Comparison of ENCODE assay signal across 15 cellular contexts in the genomic region with DNA sequence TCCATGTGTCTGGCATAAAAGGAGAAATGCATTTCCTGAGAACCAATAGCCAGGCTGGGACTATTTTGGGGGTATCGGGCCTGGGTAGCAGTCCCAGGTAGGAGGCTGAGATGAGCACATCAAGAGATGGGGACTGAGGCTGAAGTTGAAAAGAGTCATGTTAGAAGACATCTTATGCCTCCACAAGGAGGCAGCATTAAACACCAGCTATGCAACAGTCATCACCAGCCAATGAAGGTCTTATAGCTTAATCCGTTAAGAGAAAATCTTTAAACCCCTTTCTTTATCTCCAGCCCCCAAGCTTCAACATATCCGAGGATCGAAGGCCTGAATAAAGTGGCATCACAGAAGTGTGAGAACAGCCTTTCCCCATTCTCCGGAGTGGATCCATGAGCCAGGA.
DNase-seq lines count a peak whose midpoint lies in the region; ATAC-seq and TF ChIP-seq lines count a peak whose summit lies in the region.
"Had no signal": no experiment of that assay in that cellular context is flagged by ENCODE, and none has a peak within 500 bp of the region (broad histone marks: within the 10 kb centered on the region; RNA-seq: fewer than 3 reads in every experiment).

No MANE protein-coding gene starts in this region.

- H3K4me1 Mint-ChIP-seq in chondrocyte (ENCODE audit: low read depth): no peaks in the 10 kb centered on the region

- no peak overlapping the region for H2BK15ac ChIP-seq in mesenchymal stem cell (ENCODE audit: low read depth, poor library complexity, severe bottlenecking)

- no peak overlapping the region for H4K8ac ChIP-seq in mesenchymal stem cell (ENCODE audit: low read length)

- H3K27me3 Mint-ChIP-seq in chondrocyte (ENCODE audit: low read depth): no peaks in the 10 kb centered on the region
- H3K27me3 Mint-ChIP-seq: CD4-positive, alpha-beta T cell had no signal

- DNase-seq in GM03348 (ENCODE audit: low spot score): peak; percentile 5
- DNase-seq in NAMALWA (ENCODE audit: low spot score): peak; percentile 5
- no peak for DNase-seq in chondrocyte (ENCODE audit: low spot score)
- DNase-seq in mesenchymal stem cell: peak; percentile 11
- DNase-seq in NCI-H510A treated with DMSO at 0.1 percent for 48 hours (lab: John Stamatoyannopoulos, UW): no peak
- DNase-seq in NCI-H128 (lab: John Stamatoyannopoulos, UW; ENCODE audit: unreplicated experiment): no peak
- DNase-seq: activated T-cell treated with anti-CD3 and anti-CD28 coated beads, Interleukin-2, amount 50 U/mL, for 72 hours; CD4-positive, alpha-beta T cell; GDM1; hippocampal formation; left lung; NCI-H2081; spleen; stimulated activated naive CD8-positive, alpha-beta T cell treated with anti-CD3 and anti-CD28 coated beads, Interleukin-15, Interleukin-2, amounts not matched to agents 100 U/mL and 50 U/mL, for 24 hours had no signal

- H2BK12ac ChIP-seq in mesenchymal stem cell (ENCODE audit: low read length in 2 of 2): no peak overlapping the region

- H3K9me3 Mint-ChIP-seq in chondrocyte (ENCODE audit: low read depth): peaks cover 6% of the 10 kb centered on the region

- no peak overlapping the region for H3K18ac ChIP-seq in mesenchymal stem cell (ENCODE audit: low read depth in 1 of 2, low read length in 2 of 2)

- H3K23ac ChIP-seq in mesenchymal stem cell (ENCODE audit: low read length in 2 of 2): no peak overlapping the region

- no peak overlapping the region for H3K4me3 ChIP-seq in mesenchymal stem cell (ENCODE audit: insufficient read depth in 1 of 2, low read depth in 1 of 2, low read length in 2 of 2)
- H3K4me3 ChIP-seq: left lung, spleen had no signal

- H3K14ac ChIP-seq in mesenchymal stem cell (ENCODE audit: low read length in 2 of 2): no peak overlapping the region

- no peaks in the 10 kb centered on the region for H3K79me1 ChIP-seq in mesenchymal stem cell (replicated peaks; ENCODE audit: low read length, poor library complexity, severe bottlenecking)

- H3K36me3 ChIP-seq in mesenchymal stem cell (ENCODE audit: control insufficient read depth in 1 of 2, insufficient read depth in 2 of 2, low read depth in 1 of 2, low read length in 2 of 2): no peaks in the 10 kb centered on the region
- H3K36me3 ChIP-seq: left lung, spleen had no signal

- peak overlapping the region; percentile 14 for H2AFZ ChIP-seq in mesenchymal stem cell (ENCODE audit: low read depth, low read length)

- no peak overlapping the region for H3K27ac Mint-ChIP-seq in chondrocyte (ENCODE audit: unreplicated experiment)
- H3K27ac Mint-ChIP-seq: activated T-cell treated with anti-CD3 and anti-CD28 coated beads, Interleukin-2, amount 50 U/mL, for 72 hours; CD4-positive, alpha-beta T cell had no signal

- no peaks in the 10 kb centered on the region for H3K4me1 ChIP-seq in mesenchymal stem cell (ENCODE audit: control insufficient read depth, insufficient read depth, low read depth, low read length)
- H3K4me1 ChIP-seq: left lung, spleen had no signal

- no peak overlapping the region for H2BK120ac ChIP-seq in mesenchymal stem cell (ENCODE audit: low read depth, low read length)

- peaks cover 2% of the 10 kb centered on the region for H3K36me3 Mint-ChIP-seq in chondrocyte (ENCODE audit: low read depth)

- no peak overlapping the region for H3K4me2 ChIP-seq in mesenchymal stem cell (ENCODE audit: low read length, poor library complexity, severe bottlenecking)

- H4K91ac ChIP-seq in mesenchymal stem cell (ENCODE audit: low read length): no peak overlapping the region

- H3K27ac ChIP-seq in mesenchymal stem cell (ENCODE audit: low read length, poor library complexity, severe bottlenecking): no peak overlapping the region
- H3K27ac ChIP-seq: left lung, spleen had no signal

- no peak overlapping the region for H2BK5ac ChIP-seq in mesenchymal stem cell (ENCODE audit: low read depth, low read length, poor library complexity, severe bottlenecking)

- H3K9ac ChIP-seq in mesenchymal stem cell (ENCODE audit: low read length): no peak overlapping the region

- ATAC-seq in GM21526 (IDR thresholded peaks at IDR 0.05; ENCODE audit: low FRiP score, unreplicated experiment): no peak
- ATAC-seq: activated T-cell treated with anti-CD3 and anti-CD28 coated beads, Interleukin-2, amount 50 U/mL, for 72 hours; left lung; stimulated activated naive CD8-positive, alpha-beta T cell treated with anti-CD3 and anti-CD28 coated beads, Interleukin-15, Interleukin-2, amounts not matched to agents 100 U/mL and 50 U/mL, for 24 hours had no signal

- H3K9me3 ChIP-seq in mesenchymal stem cell (ENCODE audit: control insufficient read depth, low read length): peaks cover 10% of the 10 kb centered on the region

- 90% methylated on average over 5 of the region's 5 CpGs for WGBS in mesenchymal stem cell

- no peak overlapping the region for H3K4ac ChIP-seq in mesenchymal stem cell (ENCODE audit: low read depth in 1 of 2, low read length in 2 of 2)

- no peak overlapping the region for H3K4me3 Mint-ChIP-seq in chondrocyte (ENCODE audit: unreplicated experiment)
- H3K4me3 Mint-ChIP-seq: activated T-cell treated with anti-CD3 and anti-CD28 coated beads, Interleukin-2, amount 50 U/mL, for 72 hours; CD4-positive, alpha-beta T cell had no signal

- H2AK5ac ChIP-seq in mesenchymal stem cell (ENCODE audit: low read length, severe bottlenecking): no peak overlapping the region

- TF ChIP-seq CTCF in chondrocyte (IDR thresholded peaks at IDR 0.05): peak; percentile 35

- H3K27me3 ChIP-seq in mesenchymal stem cell (ENCODE audit: control insufficient read depth in 1 of 2, insufficient read depth in 1 of 2, low read length in 2 of 2): no peaks in the 10 kb centered on the region
- H3K27me3 ChIP-seq: left lung, spleen had no signal

Comparison
In these comparisons a context has a peak if more than half of its experiments do, and no peak if none do; other contexts are left out.
1. DNase-seq: peak in GM03348 (single experiment), NAMALWA (single experiment) and mesenchymal stem cell (single experiment); none in chondrocyte (single experiment), NCI-H510A treated with DMSO at 0.1 percent for 48 hours (single experiment) and NCI-H128 (single experiment).